Comparison of ENCODE assay signal across 3 cellular contexts in the genomic region with DNA sequence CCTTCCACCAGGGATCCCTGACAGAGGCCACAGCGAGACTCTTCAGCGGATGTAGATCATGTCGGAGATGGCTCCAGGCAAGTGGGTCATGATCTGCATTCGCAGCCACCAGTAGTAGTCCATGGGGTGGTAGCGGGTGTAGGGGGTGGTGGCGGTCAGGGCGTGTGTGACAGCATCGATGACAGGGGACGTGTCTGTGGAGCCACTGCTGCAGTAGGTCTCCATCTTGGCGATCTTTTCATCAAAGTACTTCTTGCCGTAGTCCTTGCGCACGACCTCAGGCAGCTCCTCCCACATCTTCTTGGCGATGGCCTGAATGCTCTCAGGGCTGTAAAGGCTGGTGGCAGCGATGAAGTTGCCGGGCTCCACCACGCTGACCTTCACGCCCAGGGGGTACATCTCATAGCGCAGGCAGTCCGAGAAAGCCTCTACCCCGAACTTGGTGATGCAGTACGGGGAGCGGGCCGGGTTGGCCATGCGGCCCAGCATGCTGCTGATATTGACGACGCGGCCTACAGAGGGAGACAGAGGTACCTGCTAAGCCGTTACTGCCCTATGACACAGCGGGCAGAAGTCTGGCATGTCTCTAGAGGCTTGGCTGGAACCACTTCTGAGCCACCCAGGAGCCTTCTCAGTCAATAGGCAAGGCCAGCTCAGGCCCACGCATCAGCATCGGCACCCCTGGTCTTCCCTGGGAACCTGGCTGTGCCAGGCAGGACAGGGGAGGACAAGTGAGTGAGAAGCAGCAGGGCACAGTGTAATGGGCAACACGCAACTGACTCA.
A peak's percentile ranks its signal among the peaks of the same experiment; 100 is the strongest.
TF ChIP-seq lines count a peak whose summit lies in the region.

No MANE protein-coding gene starts in this region.

TF ChIP-seq in GM23338, 12 proteins besides CTCF, POLR2A, EP300 and RAD21 (continues in another document):
- TF ChIP-seq EZH2phosphoT487 (IDR thresholded peaks at IDR 0.05; ENCODE audit: unreplicated experiment) (no peak), ZNF331 (CRISPR knock-in tag; IDR thresholded peaks at IDR 0.05; ENCODE audit: low read depth) (no peak)
- TF ChIP-seq, protein P1, sequence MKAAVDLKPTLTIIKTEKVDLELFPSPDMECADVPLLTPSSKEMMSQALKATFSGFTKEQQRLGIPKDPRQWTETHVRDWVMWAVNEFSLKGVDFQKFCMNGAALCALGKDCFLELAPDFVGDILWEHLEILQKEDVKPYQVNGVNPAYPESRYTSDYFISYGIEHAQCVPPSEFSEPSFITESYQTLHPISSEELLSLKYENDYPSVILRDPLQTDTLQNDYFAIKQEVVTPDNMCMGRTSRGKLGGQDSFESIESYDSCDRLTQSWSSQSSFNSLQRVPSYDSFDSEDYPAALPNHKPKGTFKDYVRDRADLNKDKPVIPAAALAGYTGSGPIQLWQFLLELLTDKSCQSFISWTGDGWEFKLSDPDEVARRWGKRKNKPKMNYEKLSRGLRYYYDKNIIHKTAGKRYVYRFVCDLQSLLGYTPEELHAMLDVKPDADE (IDR thresholded peaks at IDR 0.05) = no peak

TF ChIP-seq in K562, 482 proteins besides CTCF, POLR2A, EP300 and RAD21:
- TF ChIP-seq, protein P2, sequence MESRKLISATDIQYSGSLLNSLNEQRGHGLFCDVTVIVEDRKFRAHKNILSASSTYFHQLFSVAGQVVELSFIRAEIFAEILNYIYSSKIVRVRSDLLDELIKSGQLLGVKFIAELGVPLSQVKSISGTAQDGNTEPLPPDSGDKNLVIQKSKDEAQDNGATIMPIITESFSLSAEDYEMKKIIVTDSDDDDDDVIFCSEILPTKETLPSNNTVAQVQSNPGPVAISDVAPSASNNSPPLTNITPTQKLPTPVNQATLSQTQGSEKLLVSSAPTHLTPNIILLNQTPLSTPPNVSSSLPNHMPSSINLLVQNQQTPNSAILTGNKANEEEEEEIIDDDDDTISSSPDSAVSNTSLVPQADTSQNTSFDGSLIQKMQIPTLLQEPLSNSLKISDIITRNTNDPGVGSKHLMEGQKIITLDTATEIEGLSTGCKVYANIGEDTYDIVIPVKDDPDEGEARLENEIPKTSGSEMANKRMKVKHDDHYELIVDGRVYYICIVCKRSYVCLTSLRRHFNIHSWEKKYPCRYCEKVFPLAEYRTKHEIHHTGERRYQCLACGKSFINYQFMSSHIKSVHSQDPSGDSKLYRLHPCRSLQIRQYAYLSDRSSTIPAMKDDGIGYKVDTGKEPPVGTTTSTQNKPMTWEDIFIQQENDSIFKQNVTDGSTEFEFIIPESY (CRISPR knock-in tag; IDR thresholded peaks at IDR 0.05) = peak; percentile 93
- TF ChIP-seq, protein P3, sequence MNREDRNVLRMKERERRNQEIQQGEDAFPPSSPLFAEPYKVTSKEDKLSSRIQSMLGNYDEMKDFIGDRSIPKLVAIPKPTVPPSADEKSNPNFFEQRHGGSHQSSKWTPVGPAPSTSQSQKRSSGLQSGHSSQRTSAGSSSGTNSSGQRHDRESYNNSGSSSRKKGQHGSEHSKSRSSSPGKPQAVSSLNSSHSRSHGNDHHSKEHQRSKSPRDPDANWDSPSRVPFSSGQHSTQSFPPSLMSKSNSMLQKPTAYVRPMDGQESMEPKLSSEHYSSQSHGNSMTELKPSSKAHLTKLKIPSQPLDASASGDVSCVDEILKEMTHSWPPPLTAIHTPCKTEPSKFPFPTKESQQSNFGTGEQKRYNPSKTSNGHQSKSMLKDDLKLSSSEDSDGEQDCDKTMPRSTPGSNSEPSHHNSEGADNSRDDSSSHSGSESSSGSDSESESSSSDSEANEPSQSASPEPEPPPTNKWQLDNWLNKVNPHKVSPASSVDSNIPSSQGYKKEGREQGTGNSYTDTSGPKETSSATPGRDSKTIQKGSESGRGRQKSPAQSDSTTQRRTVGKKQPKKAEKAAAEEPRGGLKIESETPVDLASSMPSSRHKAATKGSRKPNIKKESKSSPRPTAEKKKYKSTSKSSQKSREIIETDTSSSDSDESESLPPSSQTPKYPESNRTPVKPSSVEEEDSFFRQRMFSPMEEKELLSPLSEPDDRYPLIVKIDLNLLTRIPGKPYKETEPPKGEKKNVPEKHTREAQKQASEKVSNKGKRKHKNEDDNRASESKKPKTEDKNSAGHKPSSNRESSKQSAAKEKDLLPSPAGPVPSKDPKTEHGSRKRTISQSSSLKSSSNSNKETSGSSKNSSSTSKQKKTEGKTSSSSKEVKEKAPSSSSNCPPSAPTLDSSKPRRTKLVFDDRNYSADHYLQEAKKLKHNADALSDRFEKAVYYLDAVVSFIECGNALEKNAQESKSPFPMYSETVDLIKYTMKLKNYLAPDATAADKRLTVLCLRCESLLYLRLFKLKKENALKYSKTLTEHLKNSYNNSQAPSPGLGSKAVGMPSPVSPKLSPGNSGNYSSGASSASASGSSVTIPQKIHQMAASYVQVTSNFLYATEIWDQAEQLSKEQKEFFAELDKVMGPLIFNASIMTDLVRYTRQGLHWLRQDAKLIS (CRISPR knock-in tag; IDR thresholded peaks at IDR 0.05) = no peak
- TF ChIP-seq, protein P4, sequence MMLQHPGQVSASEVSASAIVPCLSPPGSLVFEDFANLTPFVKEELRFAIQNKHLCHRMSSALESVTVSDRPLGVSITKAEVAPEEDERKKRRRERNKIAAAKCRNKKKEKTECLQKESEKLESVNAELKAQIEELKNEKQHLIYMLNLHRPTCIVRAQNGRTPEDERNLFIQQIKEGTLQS (IDR thresholded peaks at IDR 0.05) = no peak
- TF ChIP-seq, protein P4 (CRISPR knock-in tag; conservative IDR thresholded peaks at IDR 0.05) = no peak
- TF ChIP-seq MCM5 (IDR thresholded peaks at IDR 0.05; ENCODE audit: low read depth) (no peak), SIN3B (IDR thresholded peaks at IDR 0.05; ENCODE audit: low read depth) (no peak), ZNF146 (CRISPR knock-in tag; IDR thresholded peaks at IDR 0.05; ENCODE audit: unreplicated experiment) (no peak), CBX3 (IDR thresholded peaks at IDR 0.05; ENCODE audit: borderline replicate concordance in 1 of 2, low read length in 2 of 2) (peak in 1 of 2 experiments; percentile 31; a peak in 1 of 3 replicates)
- TF ChIP-seq, protein P5, sequence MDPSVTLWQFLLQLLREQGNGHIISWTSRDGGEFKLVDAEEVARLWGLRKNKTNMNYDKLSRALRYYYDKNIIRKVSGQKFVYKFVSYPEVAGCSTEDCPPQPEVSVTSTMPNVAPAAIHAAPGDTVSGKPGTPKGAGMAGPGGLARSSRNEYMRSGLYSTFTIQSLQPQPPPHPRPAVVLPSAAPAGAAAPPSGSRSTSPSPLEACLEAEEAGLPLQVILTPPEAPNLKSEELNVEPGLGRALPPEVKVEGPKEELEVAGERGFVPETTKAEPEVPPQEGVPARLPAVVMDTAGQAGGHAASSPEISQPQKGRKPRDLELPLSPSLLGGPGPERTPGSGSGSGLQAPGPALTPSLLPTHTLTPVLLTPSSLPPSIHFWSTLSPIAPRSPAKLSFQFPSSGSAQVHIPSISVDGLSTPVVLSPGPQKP (CRISPR knock-in tag; IDR thresholded peaks at IDR 0.05) = no peak
- TF ChIP-seq, protein P6, sequence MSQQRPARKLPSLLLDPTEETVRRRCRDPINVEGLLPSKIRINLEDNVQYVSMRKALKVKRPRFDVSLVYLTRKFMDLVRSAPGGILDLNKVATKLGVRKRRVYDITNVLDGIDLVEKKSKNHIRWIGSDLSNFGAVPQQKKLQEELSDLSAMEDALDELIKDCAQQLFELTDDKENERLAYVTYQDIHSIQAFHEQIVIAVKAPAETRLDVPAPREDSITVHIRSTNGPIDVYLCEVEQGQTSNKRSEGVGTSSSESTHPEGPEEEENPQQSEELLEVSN (IDR thresholded peaks at IDR 0.05; ENCODE audit: borderline replicate concordance in 1 of 2, extremely low read depth in 1 of 2, insufficient read depth in 1 of 2, insufficient read length in 1 of 2, low read depth in 1 of 2, low read length in 1 of 2, poor library complexity in 1 of 2, severe bottlenecking in 1 of 2) = peak in 1 of 2 experiments; percentile 50
- TF ChIP-seq, protein P7, sequence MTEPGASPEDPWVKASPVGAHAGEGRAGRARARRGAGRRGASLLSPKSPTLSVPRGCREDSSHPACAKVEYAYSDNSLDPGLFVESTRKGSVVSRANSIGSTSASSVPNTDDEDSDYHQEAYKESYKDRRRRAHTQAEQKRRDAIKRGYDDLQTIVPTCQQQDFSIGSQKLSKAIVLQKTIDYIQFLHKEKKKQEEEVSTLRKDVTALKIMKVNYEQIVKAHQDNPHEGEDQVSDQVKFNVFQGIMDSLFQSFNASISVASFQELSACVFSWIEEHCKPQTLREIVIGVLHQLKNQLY (CRISPR knock-in tag; conservative IDR thresholded peaks at IDR 0.05) = no peak
TF ChIP-seq in K562: peak in this region for 3.

TF ChIP-seq in GM12891, 5 proteins besides CTCF, POLR2A, EP300 and RAD21:
- TF ChIP-seq TAF1 (IDR thresholded peaks at IDR 0.05; ENCODE audit: low read depth, low read length) = no peak
- no peak for TF ChIP-seq POLR2AphosphoS5 (IDR thresholded peaks at IDR 0.05; ENCODE audit: low read depth, low read length)
- TF ChIP-seq SPI1 (IDR thresholded peaks at IDR 0.05; ENCODE audit: low read depth, low read length) = no peak
- no peak for TF ChIP-seq PAX5 (IDR thresholded peaks at IDR 0.05; ENCODE audit: insufficient read depth, low read length, severe bottlenecking)
- no peak for TF ChIP-seq POU2F2 (IDR thresholded peaks at IDR 0.05; ENCODE audit: low read depth, low read length)
